23 cellular contexts compared by ENCODE assay signal in genomic region chr13:30510811-30511371, GRCh38. TPM values are rescaled to one million over a fixed set of nuclear protein-coding genes. Genes with fewer than 3 reads are reported as not detected.
DNase-seq lines count a peak whose midpoint lies in the region; ATAC-seq and TF ChIP-seq lines count a peak whose summit lies in the region.
"Had no signal": no experiment of that assay in that cellular context is flagged by ENCODE, and none has a peak within 500 bp of the region (broad histone marks: within the 10 kb centered on the region; RNA-seq: fewer than 3 reads in every experiment).

No MANE protein-coding gene starts in this region.

- intact Hi-C loops in spleen (cut with DNase I; ENCODE audit: low total_unique reads), result no loop called here

- WGBS in spleen, 5 donors, result 83 to 95% (median 88%) methylated on average over 4 of the region's 4 CpGs

- no peak overlapping the region for H3K27ac ChIP-seq in spleen
- H3K27ac ChIP-seq: C4-2B, HL-60, SJSA1 had no signal

- TF ChIP-seq POLR2A in spleen (IDR thresholded peaks at IDR 0.05), result no peak

- no peaks in the 10 kb centered on the region for H3K9me3 ChIP-seq in spleen
- H3K9me3 ChIP-seq: SJSA1 had no signal

- H3K4me3 ChIP-seq in fibroblast of the aortic adventitia (ENCODE audit: low read depth, low read length), result no peak overlapping the region
- no peak overlapping the region for H3K4me3 ChIP-seq in spleen
- H3K4me3 ChIP-seq: GM23338, SJSA1 had no signal

- no peaks in the 10 kb centered on the region for H3K4me1 ChIP-seq in spleen
- H3K4me1 ChIP-seq: SJSA1 had no signal

- H3K36me3 ChIP-seq in spleen, result no peaks in the 10 kb centered on the region
- H3K36me3 ChIP-seq: SJSA1 had no signal

- TF ChIP-seq CTCF in fibroblast of the aortic adventitia (IDR thresholded peaks at IDR 0.05; ENCODE audit: insufficient read depth, low read length) (no peak), spleen (IDR thresholded peaks at IDR 0.05 in 8 of 11, conservative IDR thresholded peaks at IDR 0.05 in 3 of 11) (no peak)

- ATAC-seq in HG03139 (IDR thresholded peaks at IDR 0.05; ENCODE audit: unreplicated experiment), result no peak
- ATAC-seq: CD8-positive, alpha-beta T cell; GM23338 had no signal

- no peaks in the 10 kb centered on the region for H3K27me3 ChIP-seq in spleen (replicated peaks in 1 of 7)
- H3K27me3 ChIP-seq: SJSA1 had no signal

- DNase-seq in NCI-H2081 (lab: John Stamatoyannopoulos, UW) (peak; percentile 1 to 26), amniotic epithelial cell (ENCODE audit: low read depth) (peak; percentile 43), fibroblast of the aortic adventitia (ENCODE audit: low read depth) (peak; percentile 15), spleen (no peak)
- DNase-seq in activated naive CD4-positive, alpha-beta T cell (lab: John Stamatoyannopoulos, UW), result no peak
- DNase-seq in stimulated activated CD4-positive, alpha-beta T cell treated with anti-CD3 and anti-CD28 coated beads, Interleukin-12 subunit alpha, Interleukin-12 subunit beta, amount 100 ng/mL, for 4 hours, result no peak
- DNase-seq: CD8-positive, alpha-beta T cell; DMS 273 treated with DMSO at 0.1 percent for 48 hours; DMS79 treated with DMSO at 0.1 percent for 48 hours; GF-D8; H9; NCI-H1092 treated with DMSO at 0.1 percent for 48 hours; NCI-H1436; NCI-H187; NCI-H2107; NCI-H774; Right ventricle myocardium superior; RPMI8226 had no signal

RNA-seq across cellular contexts. Expression of gene HMGB1, which starts 45.2 kb away (rescaled TPM):
- total RNA-seq in fibroblast of the aortic adventitia (ENCODE audit: low replicate concordance), result 319 and 407 TPM in 2 replicates
- 100 to 1,000 TPM; 221 to 400 (median 295) TPM for total RNA-seq in spleen
- polyA plus RNA-seq in spleen, result 100 to 1,000 TPM; 295 to 528 (median 353) TPM

Comparison
In these comparisons a context has a peak if more than half of its experiments do, and no peak if none do; other contexts are left out.
1. DNase-seq: peak in NCI-H2081 (2 of 2), amniotic epithelial cell (single experiment) and fibroblast of the aortic adventitia (single experiment); none in activated naive CD4-positive, alpha-beta T cell (0 of 4), stimulated activated CD4-positive, alpha-beta T cell treated with anti-CD3 and anti-CD28 coated beads, Interleukin-12 subunit alpha, Interleukin-12 subunit beta, amount 100 ng/mL, for 4 hours (single experiment) and spleen (single experiment).